8 cellular contexts compared by ENCODE assay signal in genomic region chr4:88592600-88593448, GRCh38. TPM values are rescaled to one million over a fixed set of nuclear protein-coding genes. Genes with fewer than 3 reads are reported as not detected.
DNase-seq lines count a peak whose midpoint lies in the region; ATAC-seq and TF ChIP-seq lines count a peak whose summit lies in the region.

No MANE protein-coding gene starts in this region.

- 2% methylated on average over 72 of the region's 89 CpGs for WGBS in mesenchymal stem cell

- H3K4me2 ChIP-seq in mesenchymal stem cell (ENCODE audit: low read length, poor library complexity, severe bottlenecking), result peak overlapping the region; percentile 69

- no peaks in the 10 kb centered on the region for H3K9me3 ChIP-seq in effector memory CD4-positive, alpha-beta T cell (ENCODE audit: control insufficient read depth, low read length)
- no peaks in the 10 kb centered on the region for H3K9me3 ChIP-seq in mesenchymal stem cell (ENCODE audit: control insufficient read depth, low read length)

- peak overlapping the region; percentile 30 for H2BK120ac ChIP-seq in mesenchymal stem cell (ENCODE audit: low read depth, low read length)

- H2BK12ac ChIP-seq in mesenchymal stem cell (ENCODE audit: low read length in 2 of 2), result peak overlapping the region in 1 of 2 experiments; percentile 72

- H3K9ac ChIP-seq in mesenchymal stem cell (ENCODE audit: low read length), result peak overlapping the region; percentile 94

- DNase-seq in AG09309 (ENCODE audit: low read depth) (no peak), NCI-H526 treated with DMSO at 0.1 percent for 48 hours (lab: John Stamatoyannopoulos, UW) (peak; percentile 37), mesenchymal stem cell (peak; percentile 80)
- peak; percentile 92 for DNase-seq in activated CD8-positive, alpha-beta memory T cell treated with anti-CD3 and anti-CD28 coated beads for 24 hours
- peak; percentile 71 to 76 (median 73) for DNase-seq in effector memory CD4-positive, alpha-beta T cell
- peak; percentile 78 for DNase-seq in stimulated activated CD8-positive, alpha-beta memory T cell treated with anti-CD3 and anti-CD28 coated beads, Interleukin-12 subunit alpha, Interleukin-12 subunit beta, amount 100 ng/mL, for 4 hours (ENCODE audit: low read depth)

- peaks cover 1% of the 10 kb centered on the region for H3K79me1 ChIP-seq in mesenchymal stem cell (replicated peaks; ENCODE audit: low read length, poor library complexity, severe bottlenecking)

- H2BK5ac ChIP-seq in mesenchymal stem cell (ENCODE audit: low read depth, low read length, poor library complexity, severe bottlenecking), result no peak overlapping the region

- H3K18ac ChIP-seq in mesenchymal stem cell (ENCODE audit: low read depth in 1 of 2, low read length in 2 of 2), result peak overlapping the region; percentile 76 to 84

- peak overlapping the region; percentile 90 for H3K27ac ChIP-seq in effector memory CD4-positive, alpha-beta T cell (ENCODE audit: insufficient read depth, low read length, poor library complexity, severe bottlenecking)
- no peak overlapping the region for H3K27ac ChIP-seq in mesenchymal stem cell (ENCODE audit: low read length, poor library complexity, severe bottlenecking)

- H2AK5ac ChIP-seq in mesenchymal stem cell (ENCODE audit: low read length, severe bottlenecking), result no peak overlapping the region

- TF ChIP-seq CTCF in AG09309 (IDR thresholded peaks at IDR 0.05; ENCODE audit: control insufficient read depth, insufficient read depth, low read depth, low read length, missing control alignments), result no peak

- peak overlapping the region; percentile 88 for H2AFZ ChIP-seq in mesenchymal stem cell (ENCODE audit: low read depth, low read length)

- peak overlapping the region in 1 of 2 experiments; percentile 79 for H3K23ac ChIP-seq in mesenchymal stem cell (ENCODE audit: low read length in 2 of 2)

- no peaks in the 10 kb centered on the region for H3K36me3 ChIP-seq in effector memory CD4-positive, alpha-beta T cell (ENCODE audit: control insufficient read depth, insufficient read depth, low read length)
- peaks cover 3 to 18% of the 10 kb centered on the region in 2 experiments for H3K36me3 ChIP-seq in mesenchymal stem cell (ENCODE audit: control insufficient read depth in 1 of 2, insufficient read depth in 2 of 2, low read depth in 1 of 2, low read length in 2 of 2)

- H2BK15ac ChIP-seq in mesenchymal stem cell (ENCODE audit: low read depth, poor library complexity, severe bottlenecking), result peak overlapping the region; percentile 56

- peak; percentile 88 for ATAC-seq in GM18867 (IDR thresholded peaks at IDR 0.05; ENCODE audit: unreplicated experiment)
- ATAC-seq in HG03066 (IDR thresholded peaks at IDR 0.05; ENCODE audit: low read depth, unreplicated experiment), result peak; percentile 74

- H4K8ac ChIP-seq in mesenchymal stem cell (ENCODE audit: low read length), result peak overlapping the region; percentile 38

- H3K14ac ChIP-seq in mesenchymal stem cell (ENCODE audit: low read length in 2 of 2), result peak overlapping the region in 1 of 2 experiments; percentile 42

- H3K27me3 ChIP-seq in effector memory CD4-positive, alpha-beta T cell (replicated peaks; ENCODE audit: control insufficient read depth, insufficient read depth, low read length, poor library complexity, severe bottlenecking), result no peaks in the 10 kb centered on the region
- H3K27me3 ChIP-seq in mesenchymal stem cell (ENCODE audit: control insufficient read depth in 1 of 2, insufficient read depth in 1 of 2, low read length in 2 of 2), result no peaks in the 10 kb centered on the region

- peak overlapping the region; percentile 29 for H4K91ac ChIP-seq in mesenchymal stem cell (ENCODE audit: low read length)

- H3K4me1 ChIP-seq in effector memory CD4-positive, alpha-beta T cell (ENCODE audit: control insufficient read depth, insufficient read depth, low read length, poor library complexity, severe bottlenecking), result peaks cover 11% of the 10 kb centered on the region
- H3K4me1 ChIP-seq in mesenchymal stem cell (ENCODE audit: control insufficient read depth, insufficient read depth, low read depth, low read length), result peaks cover 2% of the 10 kb centered on the region

- H3K4ac ChIP-seq in mesenchymal stem cell (ENCODE audit: low read depth in 1 of 2, low read length in 2 of 2), result peak overlapping the region in 1 of 2 experiments; percentile 77

- H3K4me3 ChIP-seq in AG09309 (ENCODE audit: control insufficient read depth, low read depth, low read length) (peak overlapping the region; percentile 76), mesenchymal stem cell (ENCODE audit: insufficient read depth in 1 of 2, low read depth in 1 of 2, low read length in 2 of 2) (peak overlapping the region; percentile 91 to 97)
- peak overlapping the region; percentile 91 for H3K4me3 ChIP-seq in effector memory CD4-positive, alpha-beta T cell (ENCODE audit: insufficient read depth, low read depth, low read length, poor library complexity, severe bottlenecking)

RNA-seq across cellular contexts. Expression of gene HERC3, which starts 0.5 kb away (rescaled TPM):
- polyA plus RNA-seq in mesenchymal stem cell (2013, experiment 1 of 2), result 6.7 TPM
- polyA plus RNA-seq in mesenchymal stem cell (2013, experiment 2 of 2), result 6.5 TPM
